In genomic region chr6:166925141-166925996, GRCh38 we compare ENCODE assay signal across 27 cellular contexts. TPM values are rescaled to one million over a fixed set of nuclear protein-coding genes. Genes with fewer than 3 reads are reported as not detected.
A peak's percentile ranks its signal among the peaks of the same experiment; 100 is the strongest.
DNase-seq lines count a peak whose midpoint lies in the region; ATAC-seq and TF ChIP-seq lines count a peak whose summit lies in the region.
"Had no signal": no experiment of that assay in that cellular context is flagged by ENCODE, and none has a peak within 500 bp of the region (broad histone marks: within the 10 kb centered on the region; RNA-seq: fewer than 3 reads in every experiment).

No MANE protein-coding gene starts in this region.

- intact Hi-C loops in aorta (cut with DNase I), result no loop called here
- intact Hi-C loops in Right ventricle myocardium inferior (cut with DNase I), result no loop called here

- no peak overlapping the region for H2AFZ ChIP-seq in neuronal stem cell (ENCODE audit: low read length)

- TF ChIP-seq CTCF in endothelial cell (IDR thresholded peaks at IDR 0.05; ENCODE audit: unreplicated experiment), result no peak

- no peak for ATAC-seq in activated naive CD4-positive, alpha-beta T cell treated with anti-CD3 and anti-CD28 coated beads, Interleukin-2, amount 50 U/mL, for 72 hours
- ATAC-seq in aorta (ENCODE audit: low FRiP score), result peak; percentile 33
- no peak for ATAC-seq in GM19463 (IDR thresholded peaks at IDR 0.05; ENCODE audit: unreplicated experiment)
- no peak for ATAC-seq in Right ventricle myocardium inferior
- ATAC-seq: heart right ventricle, left lung had no signal

- H3K79me1 ChIP-seq in neuronal stem cell (ENCODE audit: low read depth, low read length), result peaks cover 1% of the 10 kb centered on the region

- peaks cover 0 to 2% (median 0%) of the 10 kb centered on the region in 3 experiments for H3K27me3 ChIP-seq in neuronal stem cell (ENCODE audit: control insufficient read depth in 3 of 3, insufficient read depth in 3 of 3, low read depth in 1 of 3, low read length in 3 of 3)
- H3K27me3 ChIP-seq in aorta (ENCODE audit: control insufficient read depth in 1 of 2, insufficient read depth in 2 of 2, low read length in 1 of 2), result no peaks in the 10 kb centered on the region
- H3K27me3 ChIP-seq: ascending aorta, BLaER1, dorsolateral prefrontal cortex, heart right ventricle, left lung, neutrophil had no signal

- no peak overlapping the region for H2BK5ac ChIP-seq in neuronal stem cell (ENCODE audit: low read length)

- CTCF ChIA-PET in activated naive CD4-positive, alpha-beta T cell treated with anti-CD3 and anti-CD28 coated beads, Interleukin-2, amount 10 ng/mL, durations not matched to agents 7 days and 5 days (lab: Charles Lee), result no interaction called here

- H3K36me3 ChIP-seq in neuronal stem cell (replicated peaks in 1 of 2; ENCODE audit: control insufficient read depth in 2 of 2, insufficient read depth in 2 of 2, low read length in 2 of 2), result peaks cover 0 to 6% of the 10 kb centered on the region in 2 donors
- no peaks in the 10 kb centered on the region for H3K36me3 ChIP-seq in aorta (ENCODE audit: control insufficient read depth in 1 of 2, insufficient read depth in 2 of 2, low read length in 1 of 2)

- H4K91ac ChIP-seq in neuronal stem cell (ENCODE audit: low read depth, low read length, poor library complexity), result no peak overlapping the region

- WGBS in neuronal stem cell (ENCODE audit: extremely low coverage in 2 of 2, insufficient read length in 2 of 2, insufficient replicate concordance in 1 of 2), 2 donors, result no CpG with 5 or more reads among the region's 19 CpGs
- WGBS in aorta, 2 donors, result 95 to 96% methylated on average over 19 of the region's 19 CpGs

- no peaks in the 10 kb centered on the region for H3K27me3 Mint-ChIP-seq in activated naive CD4-positive, alpha-beta T cell treated with anti-CD3 and anti-CD28 coated beads, Interleukin-2, amount 10 ng/mL, durations not matched to agents 7 days and 5 days
- H3K27me3 Mint-ChIP-seq in endothelial cell (ENCODE audit: unreplicated experiment), result peaks cover 13% of the 10 kb centered on the region

- no peak overlapping the region for H3K4me3 Mint-ChIP-seq in activated naive CD4-positive, alpha-beta T cell treated with anti-CD3 and anti-CD28 coated beads, Interleukin-2, amount 10 ng/mL, durations not matched to agents 7 days and 5 days
- H3K4me3 Mint-ChIP-seq in endothelial cell (ENCODE audit: unreplicated experiment), result peak overlapping the region; percentile 56

- H3K14ac ChIP-seq in neuronal stem cell (ENCODE audit: low read length), result no peak overlapping the region

- H2AK5ac ChIP-seq in neuronal stem cell (ENCODE audit: low read depth, low read length), result no peak overlapping the region

- H3K4me3 ChIP-seq in neuronal stem cell (ENCODE audit: low read length in 2 of 2) (no peak overlapping the region), aorta (ENCODE audit: low read length in 2 of 2) (no peak overlapping the region)
- H3K4me3 ChIP-seq: ascending aorta, BLaER1, dorsolateral prefrontal cortex, heart right ventricle, left lung, SK-N-MC, skin epidermis had no signal

- H3K4me1 ChIP-seq in neuronal stem cell (ENCODE audit: control insufficient read depth in 2 of 2, insufficient read depth in 1 of 2, low read depth in 1 of 2, low read length in 2 of 2), result peaks cover 15 to 20% of the 10 kb centered on the region in 2 donors
- no peaks in the 10 kb centered on the region for H3K4me1 ChIP-seq in aorta (ENCODE audit: control insufficient read depth in 1 of 2, insufficient read depth in 2 of 2, low read length in 2 of 2)
- H3K4me1 ChIP-seq: ascending aorta, left lung had no signal

- H3K23ac ChIP-seq in neuronal stem cell (ENCODE audit: low read depth, low read length, poor library complexity), result peak overlapping the region; percentile 74

- H4K8ac ChIP-seq in neuronal stem cell (ENCODE audit: low read depth, low read length), result peak overlapping the region; percentile 74

- H3K4me2 ChIP-seq in neuronal stem cell (ENCODE audit: insufficient read depth, low read length, poor library complexity, severe bottlenecking), result no peak overlapping the region
- H3K4me2 ChIP-seq: BLaER1 had no signal

- H2BK12ac ChIP-seq in neuronal stem cell (ENCODE audit: low read length), result no peak overlapping the region

- no peak overlapping the region for H2BK120ac ChIP-seq in neuronal stem cell (ENCODE audit: low read depth, low read length)

- H2BK15ac ChIP-seq in neuronal stem cell (ENCODE audit: low read length), result no peak overlapping the region

- H3K27ac ChIP-seq in neuronal stem cell (replicated peaks; ENCODE audit: low read length), result no peak overlapping the region
- H3K27ac ChIP-seq in aorta (ENCODE audit: low read depth in 1 of 2, low read length in 2 of 2), result no peak overlapping the region
- H3K27ac ChIP-seq: ascending aorta, BLaER1, dorsolateral prefrontal cortex, epithelial cell of prostate, HL-60, left lung, neutrophil, SK-N-MC, skin epidermis, VCaP had no signal

- H3K36me3 Mint-ChIP-seq in activated naive CD4-positive, alpha-beta T cell treated with anti-CD3 and anti-CD28 coated beads, Interleukin-2, amount 50 U/mL, for 72 hours, result peaks cover 0 to 3% of the 10 kb centered on the region in 2 donors
- H3K36me3 Mint-ChIP-seq in activated naive CD4-positive, alpha-beta T cell treated with anti-CD3 and anti-CD28 coated beads, Interleukin-2, amount 10 ng/mL, durations not matched to agents 7 days and 5 days, result peaks cover 33% of the 10 kb centered on the region
- H3K36me3 Mint-ChIP-seq in endothelial cell (ENCODE audit: low read depth, unreplicated experiment), result peaks cover 3% of the 10 kb centered on the region

- H3K9ac ChIP-seq in neuronal stem cell (ENCODE audit: low read depth, low read length, poor library complexity), result peak overlapping the region; percentile 78
- H3K9ac ChIP-seq: BLaER1 had no signal

- peaks cover 3% of the 10 kb centered on the region for H3K4me1 Mint-ChIP-seq in activated naive CD4-positive, alpha-beta T cell treated with anti-CD3 and anti-CD28 coated beads, Interleukin-2, amount 10 ng/mL, durations not matched to agents 7 days and 5 days
- H3K4me1 Mint-ChIP-seq in endothelial cell (ENCODE audit: unreplicated experiment), result peaks cover 33% of the 10 kb centered on the region

- peak overlapping the region; percentile 17 to 55 for H3K27ac Mint-ChIP-seq in activated naive CD4-positive, alpha-beta T cell treated with anti-CD3 and anti-CD28 coated beads, Interleukin-2, amount 50 U/mL, for 72 hours
- no peak overlapping the region for H3K27ac Mint-ChIP-seq in activated naive CD4-positive, alpha-beta T cell treated with anti-CD3 and anti-CD28 coated beads, Interleukin-2, amount 10 ng/mL, durations not matched to agents 7 days and 5 days
- peak overlapping the region; percentile 67 for H3K27ac Mint-ChIP-seq in endothelial cell (ENCODE audit: unreplicated experiment)

- DNase-seq in activated naive CD4-positive, alpha-beta T cell treated with anti-CD3 and anti-CD28 coated beads, Interleukin-2, amount 50 U/mL, for 72 hours (ENCODE audit: low spot score in 2 of 2), result no peak
- DNase-seq in activated naive CD4-positive, alpha-beta T cell treated with anti-CD3 and anti-CD28 coated beads, Interleukin-2, amount 10 ng/mL, durations not matched to agents 7 days and 5 days, result no peak
- DNase-seq in endothelial cell (ENCODE audit: low spot score), result no peak
- DNase-seq in neuronal stem cell (ENCODE audit: low spot score), result no peak
- DNase-seq in aorta, result no peak
- no peak for DNase-seq in Right ventricle myocardium inferior (ENCODE audit: missing footprints)
- no peak for DNase-seq in NCI-H526 treated with DMSO at 0.1 percent for 48 hours (lab: John Stamatoyannopoulos, UW)
- DNase-seq: activated CD4-positive, alpha-beta T cell treated with anti-CD3 and anti-CD28 coated beads, Interleukin-2, amount 50 U/mL, for 4 hours; activated naive CD4-positive, alpha-beta T cell treated with anti-CD3 and anti-CD28 coated beads, Interleukin-2, amount 50 U/mL, for 16 hours; central memory CD4-positive, alpha-beta T cell; dorsolateral prefrontal cortex; foreskin fibroblast; heart right ventricle; left lung; midbrain; NCI-H510A; stimulated activated CD4-positive, alpha-beta T cell treated with anti-CD3 and anti-CD28 coated beads, Interleukin-2, amount 100 ng/mL, for 24 hours; trophoblast cell had no signal

- no peaks in the 10 kb centered on the region for H3K9me3 Mint-ChIP-seq in activated naive CD4-positive, alpha-beta T cell treated with anti-CD3 and anti-CD28 coated beads, Interleukin-2, amount 50 U/mL, for 72 hours
- no peaks in the 10 kb centered on the region for H3K9me3 Mint-ChIP-seq in activated naive CD4-positive, alpha-beta T cell treated with anti-CD3 and anti-CD28 coated beads, Interleukin-2, amount 10 ng/mL, durations not matched to agents 7 days and 5 days
- no peaks in the 10 kb centered on the region for H3K9me3 Mint-ChIP-seq in endothelial cell (ENCODE audit: unreplicated experiment)

- no peak overlapping the region for H3K4ac ChIP-seq in neuronal stem cell (ENCODE audit: low read length)

- H3K9me3 ChIP-seq in neuronal stem cell (replicated peaks in 1 of 2; ENCODE audit: control insufficient read depth in 2 of 2, insufficient read depth in 1 of 2, low read depth in 1 of 2, low read length in 2 of 2) (peaks cover 0 to 3% of the 10 kb centered on the region in 2 donors), aorta (ENCODE audit: control insufficient read depth, low read length) (no peaks in the 10 kb centered on the region)
- H3K9me3 ChIP-seq: ascending aorta, BLaER1, heart right ventricle, left lung, neutrophil had no signal

- H3K18ac ChIP-seq in neuronal stem cell (ENCODE audit: low read length), result peak overlapping the region; percentile 35

RNA-seq across cellular contexts. Expression of gene RNASET2, which starts 31.0 kb away (rescaled TPM):
- total RNA-seq in activated naive CD4-positive, alpha-beta T cell treated with anti-CD3 and anti-CD28 coated beads, Interleukin-2, amount 50 U/mL, for 72 hours, result 100 to 1,000 TPM in 1 of 2 donors, 10 to 100 TPM in 1; 45.2 to 108 TPM
- 11.6 TPM for total RNA-seq in endothelial cell (ENCODE audit: unreplicated experiment)
- 24.1 TPM for polyA plus RNA-seq in neuronal stem cell (2013, experiment 1 of 2)
- polyA plus RNA-seq in neuronal stem cell (2013, experiment 2 of 2), result 25.1 TPM
- 10 to 100 TPM; 23.3 to 64.8 TPM for total RNA-seq in aorta
- polyA plus RNA-seq in aorta, result 10 to 100 TPM; 26.8 to 42.1 TPM
- 16.4 TPM for total RNA-seq in Right ventricle myocardium inferior
